Comparison of ENCODE assay signal across 8 cellular contexts in genomic region chr10:69345402-69345801, GRCh38.
DNase-seq lines count a peak whose midpoint lies in the region; ATAC-seq and TF ChIP-seq lines count a peak whose summit lies in the region.

No MANE protein-coding gene starts in this region.

- H3K36me3 Mint-ChIP-seq in brain (peaks cover 76% of the 10 kb centered on the region), nephron (ENCODE audit: low read depth) (peaks cover 25% of the 10 kb centered on the region)

- H3K27me3 Mint-ChIP-seq in brain = peaks cover 3% of the 10 kb centered on the region
- no peaks in the 10 kb centered on the region for H3K27me3 Mint-ChIP-seq in nephron (ENCODE audit: low read depth)

- ATAC-seq in GM21786 (IDR thresholded peaks at IDR 0.05; ENCODE audit: unreplicated experiment) = no peak
- ATAC-seq in HG02588 (IDR thresholded peaks at IDR 0.05; ENCODE audit: unreplicated experiment) = no peak
- no peak for ATAC-seq in HG02852 (IDR thresholded peaks at IDR 0.05; ENCODE audit: unreplicated experiment)

- H3K9me3 Mint-ChIP-seq in brain (no peaks in the 10 kb centered on the region), nephron (no peaks in the 10 kb centered on the region)

- H3K4me1 Mint-ChIP-seq in brain (peaks cover 63% of the 10 kb centered on the region), nephron (peaks cover 19% of the 10 kb centered on the region)

- peak; percentile 83 for DNase-seq in DMS153 treated with DMSO at 0.1 percent for 48 hours (lab: John Stamatoyannopoulos, UW; ENCODE audit: unreplicated experiment)
- DNase-seq in NCI-H187 (lab: John Stamatoyannopoulos, UW) = peak; percentile 24 to 37
- no peak for DNase-seq in stimulated activated CD4-positive, alpha-beta T cell treated with anti-CD3 and anti-CD28 coated beads, Interleukin-1b, Interleukin-23, amount 100 ng/mL, for 48 hours

- no peak overlapping the region for H3K4me3 Mint-ChIP-seq in brain
- H3K4me3 Mint-ChIP-seq in nephron = no peak overlapping the region

- TF ChIP-seq CTCF in brain (conservative IDR thresholded peaks at IDR 0.05) (no peak), nephron (IDR thresholded peaks at IDR 0.05; ENCODE audit: unreplicated experiment in 3 of 3) (no peak)

- peak overlapping the region in 3 of 5 experiments; percentile 37 to 93 (median 43) for H3K27ac Mint-ChIP-seq in brain
- H3K27ac Mint-ChIP-seq in nephron = peak overlapping the region; percentile 19 to 44 (median 19)
